29 cellular contexts compared by ENCODE assay signal in the genomic region with DNA sequence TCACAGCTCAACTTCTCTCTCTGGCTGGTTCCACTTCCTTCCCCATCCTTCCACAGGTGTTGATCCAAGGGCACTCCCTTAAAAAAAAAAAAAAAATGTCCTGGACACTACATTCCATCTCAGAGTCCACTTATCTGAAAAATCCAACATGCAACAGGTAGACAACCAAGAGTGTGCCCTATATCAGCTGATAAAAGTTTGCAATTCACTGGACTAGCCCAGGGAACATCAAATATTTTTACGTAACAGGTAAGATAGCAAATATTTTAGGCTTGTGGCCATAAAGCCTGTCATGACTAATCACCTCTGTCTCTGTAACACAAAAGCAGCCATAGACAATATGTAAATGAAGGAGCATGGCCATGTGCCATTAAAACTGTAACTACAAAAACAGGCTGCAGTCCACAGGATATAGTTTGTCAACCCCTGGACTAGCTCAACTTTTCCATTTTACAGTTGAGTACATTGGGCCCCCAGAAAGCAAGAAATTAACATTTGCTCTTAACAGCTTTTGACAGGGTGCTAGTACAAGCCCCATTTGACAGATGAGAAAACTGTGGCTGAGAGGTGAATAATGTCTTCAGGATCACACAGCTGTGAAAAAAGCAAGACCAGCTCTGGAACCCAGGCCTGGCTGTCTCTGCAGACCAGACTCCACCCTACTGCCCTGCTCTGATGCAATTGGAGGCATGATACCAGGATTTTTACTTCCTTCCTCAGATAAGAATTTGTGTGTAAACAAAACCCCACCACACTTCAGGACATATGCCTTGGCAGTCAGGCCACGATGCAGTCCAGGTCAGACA.
DNase-seq lines count a peak whose midpoint lies in the region; ATAC-seq, FAIRE-seq and TF ChIP-seq lines count a peak whose summit lies in the region.
"Had no signal": no experiment of that assay in that cellular context is flagged by ENCODE, and none has a peak within 500 bp of the region (broad histone marks: within the 10 kb centered on the region; RNA-seq: fewer than 3 reads in every experiment).

No MANE protein-coding gene starts in this region.

- TF ChIP-seq POLR2A in K562 (conservative IDR thresholded peaks at IDR 0.05): no peak

- H3K9me3 Mint-ChIP-seq in activated CD8-positive, alpha-beta T cell treated with anti-CD3 and anti-CD28 coated beads, Interleukin-2, amount 10 ng/mL, durations not matched to agents 7 days and 5 days (ENCODE audit: insufficient read depth): no peaks in the 10 kb centered on the region
- H3K9me3 Mint-ChIP-seq: CD8-positive, alpha-beta T cell had no signal

- H3K9me1 ChIP-seq in K562 (ENCODE audit: control insufficient read depth, insufficient read depth, low read length): no peaks in the 10 kb centered on the region

- 14% methylated on average over 2 of the region's 2 CpGs for WGBS in K562 (ENCODE audit: insufficient coverage, low coverage, missing lambda C conversion rate)

- H4K20me1 ChIP-seq in K562 (replicated peaks; ENCODE audit: control insufficient read depth, insufficient read depth, low read length): no peaks in the 10 kb centered on the region

- H3K4me3 ChIP-seq in HEK293 (ENCODE audit: low read depth, low read length) (no peak overlapping the region), K562 (no peak overlapping the region), fibroblast of villous mesenchyme (ENCODE audit: low read depth, low read length) (no peak overlapping the region)
- H3K4me3 ChIP-seq: A549, GM12878 had no signal

- no peak overlapping the region for H3K9ac ChIP-seq in K562 (ENCODE audit: insufficient read depth in 1 of 2, low read depth in 2 of 2, low read length in 2 of 2)

- no peaks in the 10 kb centered on the region for H3K4me1 ChIP-seq in HEK293 (ENCODE audit: control insufficient read depth, insufficient read depth, low read length)
- peaks cover 0 to 9% of the 10 kb centered on the region in 2 experiments; a peak in 3 of 5 replicates for H3K4me1 ChIP-seq in K562 (replicated peaks in 1 of 2; ENCODE audit: control insufficient read depth in 2 of 2, insufficient read depth in 2 of 2, low read length in 2 of 2)
- H3K4me1 ChIP-seq: A549 had no signal

- in situ Hi-C loops in K562 (cut with MboI): no loop called here

- peak; percentile 74 for ATAC-seq in K562
- no peak for ATAC-seq in activated CD8-positive, alpha-beta T cell treated with anti-CD3 and anti-CD28 coated beads, Interleukin-2, amount 10 ng/mL, durations not matched to agents 7 days and 5 days
- ATAC-seq: A549; CD8-positive, alpha-beta T cell; GM12878; Panc1; T-cell had no signal

- H2AFZ ChIP-seq in K562 (ENCODE audit: low read depth, low read length): no peak overlapping the region

- H3K4me3 Mint-ChIP-seq in activated CD8-positive, alpha-beta T cell treated with anti-CD3 and anti-CD28 coated beads, Interleukin-2, amount 10 ng/mL, durations not matched to agents 7 days and 5 days: no peak overlapping the region
- H3K4me3 Mint-ChIP-seq: CD8-positive, alpha-beta T cell; T-cell had no signal

- H3K27ac Mint-ChIP-seq in activated CD8-positive, alpha-beta T cell treated with anti-CD3 and anti-CD28 coated beads, Interleukin-2, amount 10 ng/mL, durations not matched to agents 7 days and 5 days: no peak overlapping the region
- H3K27ac Mint-ChIP-seq: CD8-positive, alpha-beta T cell; T-cell had no signal

- POLR2A ChIA-PET in HEK293 (lab: Yijun Ruan, JAX) (no interaction called here), K562 (lab: Yijun Ruan, JAX) (interaction anchor here (1.1 kb wide), 1 partner anchor 20 kb away, joined by 5 read pairs; no protein-coding TSS in a partner anchor)
- POLR2A ChIA-PET in activated CD8-positive, alpha-beta T cell treated with anti-CD3 and anti-CD28 coated beads, Interleukin-2, amount 10 ng/mL, durations not matched to agents 7 days and 5 days (lab: Charles Lee): no interaction called here

- peaks cover 4 to 6% of the 10 kb centered on the region in 2 experiments; a peak in 1 of 5 replicates for H3K27me3 ChIP-seq in K562 (ENCODE audit: control insufficient read depth in 2 of 2, insufficient read depth in 2 of 2, low read length in 2 of 2)

- H3K27ac ChIP-seq in HEK293 (ENCODE audit: extremely low read depth, low read depth, low read length): no peak overlapping the region
- no peak overlapping the region for H3K27ac ChIP-seq in K562 (ENCODE audit: extremely low read depth, low read depth, low read length)
- H3K27ac ChIP-seq: A549, HL-60 had no signal

- H3K27me3 Mint-ChIP-seq in activated CD8-positive, alpha-beta T cell treated with anti-CD3 and anti-CD28 coated beads, Interleukin-2, amount 10 ng/mL, durations not matched to agents 7 days and 5 days (ENCODE audit: low read depth): peaks cover 13% of the 10 kb centered on the region

- H3K9me3 ChIP-seq in HEK293 (ENCODE audit: control insufficient read depth, insufficient read depth, low read depth, low read length): no peaks in the 10 kb centered on the region
- H3K9me3 ChIP-seq in K562 (replicated peaks; ENCODE audit: control insufficient read depth, insufficient read depth, low read depth, low read length): no peaks in the 10 kb centered on the region
- H3K9me3 ChIP-seq: A549, Caco-2 had no signal

- TF ChIP-seq CTCF in HEK293 (tag by site-specific recombination; IDR thresholded peaks at IDR 0.05) (no peak), K562 (IDR thresholded peaks at IDR 0.05 in 2 of 3, conservative IDR thresholded peaks at IDR 0.05 in 1 of 3; ENCODE audit: insufficient read depth in 2 of 3, low read depth in 1 of 3, low read length in 3 of 3) (no peak), fibroblast of villous mesenchyme (IDR thresholded peaks at IDR 0.05; ENCODE audit: insufficient read depth, low read depth, low read length) (no peak)

- no peak overlapping the region for H3K4me2 ChIP-seq in K562 (ENCODE audit: insufficient read depth, low read length)
- H3K4me2 ChIP-seq: A549 had no signal

- no peaks in the 10 kb centered on the region for H3K79me2 ChIP-seq in K562 (ENCODE audit: control insufficient read depth, insufficient read depth, low read length)

- CTCF ChIA-PET in HEK293 (lab: Yijun Ruan, JAX): interaction anchor here (0.5 to 0.7 kb wide), 2 partner anchors 11 to 277 kb away, joined by 3 read pairs; no protein-coding TSS in a partner anchor
- CTCF ChIA-PET in K562 (lab: Yijun Ruan, JAX; ENCODE audit: low intra/inter-chr PET ratio): no interaction called here
- CTCF ChIA-PET in activated CD8-positive, alpha-beta T cell treated with anti-CD3 and anti-CD28 coated beads, Interleukin-2, amount 10 ng/mL, durations not matched to agents 7 days and 5 days (lab: Charles Lee): interaction anchor here (0.6 kb wide), 1 partner anchor 72 kb away, joined by 3 read pairs; no protein-coding TSS in a partner anchor

- no peak for FAIRE-seq in K562 (lab: Jason Lieb, UNC)
- FAIRE-seq: A549, GM12878 had no signal

- intact Hi-C loops in K562 (cut with micrococcal nuclease): no loop called here

- no peaks in the 10 kb centered on the region for H3K36me3 Mint-ChIP-seq in activated CD8-positive, alpha-beta T cell treated with anti-CD3 and anti-CD28 coated beads, Interleukin-2, amount 10 ng/mL, durations not matched to agents 7 days and 5 days (ENCODE audit: low read depth)
- H3K36me3 Mint-ChIP-seq: CD8-positive, alpha-beta T cell; T-cell had no signal

- H3K4me1 Mint-ChIP-seq in activated CD8-positive, alpha-beta T cell treated with anti-CD3 and anti-CD28 coated beads, Interleukin-2, amount 10 ng/mL, durations not matched to agents 7 days and 5 days (ENCODE audit: low read depth): peaks cover 4% of the 10 kb centered on the region
- H3K4me1 Mint-ChIP-seq: T-cell had no signal

- TF ChIP-seq EP300 in K562 (IDR thresholded peaks at IDR 0.05; ENCODE audit: low read length): no peak

- BruUV-seq in K562 (replicated peaks; lab: Mats Ljungman, UMichigan): no TSS peak

- DNase-seq in RPMI7951 (ENCODE audit: low read depth) (peak; percentile 24), K562 (ENCODE audit: extremely low read depth in 1 of 4, low spot score in 3 of 4) (no peak), fibroblast of villous mesenchyme (ENCODE audit: low read depth) (peak; percentile 30), NCI-H345 (lab: John Stamatoyannopoulos, UW) (no peak), HPDE6-E6E7 (ENCODE audit: extremely low spot score) (no peak)
- no peak for DNase-seq in activated CD4-positive, alpha-beta T cell treated with anti-CD3 and anti-CD28 coated beads for 1 hour
- no peak for DNase-seq in activated CD8-positive, alpha-beta T cell treated with anti-CD3 and anti-CD28 coated beads, Interleukin-2, amount 10 ng/mL, durations not matched to agents 7 days and 5 days
- DNase-seq: AML-193; Caco-2; CD8-positive, alpha-beta T cell; DMS79; EL; GDM1; GOT3; HCEC 1CT; Kasumi-1; NCI-H1092; NCI-H1417 treated with DMSO at 0.1 percent for 48 hours; NCI-H1694 treated with DMSO at 0.1 percent for 48 hours; NCI-H2081; NCI-H2227 treated with DMSO at 0.1 percent for 48 hours; NCI-H510A; NCI-H69; T-cell had no signal

- H3K36me3 ChIP-seq in HEK293 (ENCODE audit: control insufficient read depth in 2 of 2, insufficient read depth in 1 of 2, low read length in 2 of 2) (no peaks in the 10 kb centered on the region), K562 (ENCODE audit: control insufficient read depth, insufficient read depth, low read length) (no peaks in the 10 kb centered on the region)

- TF ChIP-seq RAD21 in K562 (CRISPR knock-in tag; conservative IDR thresholded peaks at IDR 0.05 in 1 of 2, IDR thresholded peaks at IDR 0.05 in 1 of 2): no peak

TF ChIP-seq in HEK293, 187 proteins besides CTCF, POLR2A, EP300 and RAD21 (continues in another document):
- peak; percentile 78 for TF ChIP-seq SCRT2 (tag by site-specific recombination; IDR thresholded peaks at IDR 0.05)
- TF ChIP-seq, protein P1, sequence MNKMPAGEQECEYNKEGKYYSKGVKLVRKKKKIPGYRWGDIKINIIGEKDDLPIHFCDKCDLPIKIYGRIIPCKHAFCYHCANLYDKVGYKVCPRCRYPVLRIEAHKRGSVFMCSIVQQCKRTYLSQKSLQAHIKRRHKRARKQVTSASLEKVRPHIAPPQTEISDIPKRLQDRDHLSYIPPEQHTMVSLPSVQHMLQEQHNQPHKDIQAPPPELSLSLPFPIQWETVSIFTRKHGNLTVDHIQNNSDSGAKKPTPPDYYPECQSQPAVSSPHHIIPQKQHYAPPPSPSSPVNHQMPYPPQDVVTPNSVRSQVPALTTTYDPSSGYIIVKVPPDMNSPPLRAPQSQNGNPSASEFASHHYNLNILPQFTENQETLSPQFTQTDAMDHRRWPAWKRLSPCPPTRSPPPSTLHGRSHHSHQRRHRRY (tag by site-specific recombination; IDR thresholded peaks at IDR 0.05): no peak

TF ChIP-seq in K562, 482 proteins besides CTCF, POLR2A, EP300 and RAD21 (continues in another document):
- TF ChIP-seq BHLHE40 (IDR thresholded peaks at IDR 0.05; ENCODE audit: low read length): no peak

Comparison
In these comparisons a context has a peak if more than half of its experiments do, and no peak if none do; other contexts are left out.
1. DNase-seq: peak in RPMI7951 (single experiment) and fibroblast of villous mesenchyme (single experiment); none in K562 (0 of 4), activated CD4-positive, alpha-beta T cell treated with anti-CD3 and anti-CD28 coated beads for 1 hour (single experiment), NCI-H345 (single experiment), HPDE6-E6E7 (single experiment) and activated CD8-positive, alpha-beta T cell treated with anti-CD3 and anti-CD28 coated beads, Interleukin-2, amount 10 ng/mL, durations not matched to agents 7 days and 5 days (single experiment).